ENCODE assay signal across 8 cellular contexts in the genomic region with DNA sequence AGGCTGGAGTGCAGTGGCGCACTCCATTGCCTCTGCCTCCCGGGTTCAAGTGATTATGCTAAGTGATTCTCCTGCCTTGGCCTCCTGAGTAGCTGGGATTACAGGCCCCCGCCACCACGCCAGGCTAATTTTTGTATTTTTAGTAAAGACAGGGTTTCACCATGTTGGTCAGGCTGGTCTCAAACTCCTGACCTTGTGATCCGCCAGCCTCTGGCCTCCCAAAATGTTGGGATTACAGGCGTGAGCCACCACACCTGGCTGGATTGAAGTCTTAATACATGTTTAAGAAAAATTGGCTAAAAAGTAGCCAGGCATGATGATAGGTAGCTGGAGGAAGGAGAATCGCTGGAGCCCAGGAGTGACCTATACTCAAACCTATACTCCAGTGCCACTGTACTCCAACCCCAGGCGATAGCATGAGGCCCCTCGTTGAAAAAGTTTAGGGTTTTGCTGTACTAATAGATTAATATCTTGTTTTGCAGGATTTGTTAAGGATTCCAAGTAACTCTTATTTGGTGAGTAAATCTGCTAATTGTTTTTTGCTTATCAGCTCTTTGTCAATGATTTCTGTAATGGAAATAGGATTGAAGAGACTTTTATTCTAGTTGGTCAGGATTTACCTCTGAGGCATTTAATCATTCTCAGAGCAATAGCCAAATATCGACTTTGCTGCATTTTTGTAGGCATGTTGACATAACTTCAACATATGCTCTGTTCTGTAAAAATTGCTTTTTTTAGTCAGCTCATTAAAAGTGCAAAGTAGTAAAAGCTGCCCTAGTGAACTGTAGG. TPM values are rescaled to one million over a fixed set of nuclear protein-coding genes. Genes with fewer than 3 reads are reported as not detected.
DNase-seq lines count a peak whose midpoint lies in the region; ATAC-seq and TF ChIP-seq lines count a peak whose summit lies in the region.

No MANE protein-coding gene starts in this region.

- peaks cover 33% of the 10 kb centered on the region for H3K4me1 ChIP-seq in mucosa of stomach (ENCODE audit: control insufficient read depth, insufficient read depth, low read length)

- peaks cover 15% of the 10 kb centered on the region for H3K36me3 Mint-ChIP-seq in IgD-negative memory B cell

- no peaks in the 10 kb centered on the region for H3K9me3 ChIP-seq in mucosa of stomach (ENCODE audit: control insufficient read depth, low read length)

- DNase-seq in AG09309 (ENCODE audit: low read depth) = no peak
- DNase-seq in astrocyte of the cerebellum (ENCODE audit: low read depth) = no peak
- DNase-seq in NCI-H524 (lab: John Stamatoyannopoulos, UW) = no peak
- DNase-seq in cortex of kidney (lab: John Stamatoyannopoulos, UW) = no peak
- no peak for DNase-seq in NCI-H146 treated with DMSO at 0.1 percent for 48 hours (lab: John Stamatoyannopoulos, UW; ENCODE audit: unreplicated experiment)

- peak overlapping the region; percentile 62 to 94 (median 91) for H3K27ac Mint-ChIP-seq in IgD-negative memory B cell

- peak overlapping the region; percentile 81 for H3K4me3 ChIP-seq in AG09309 (ENCODE audit: control insufficient read depth, low read depth, low read length)
- peak overlapping the region; percentile 84 for H3K4me3 ChIP-seq in astrocyte of the cerebellum (ENCODE audit: low read depth, low read length)
- H3K4me3 ChIP-seq in mucosa of stomach (ENCODE audit: low read length) = peak overlapping the region; percentile 32

- in situ Hi-C loops in astrocyte of the cerebellum (cut with HindIII; ENCODE audit: low sequenced_read_pairs) = no loop called here

- peak overlapping the region; percentile 93 to 100 (median 96) for H3K4me3 Mint-ChIP-seq in IgD-negative memory B cell

- no peaks in the 10 kb centered on the region for H3K27me3 ChIP-seq in mucosa of stomach (ENCODE audit: control insufficient read depth, insufficient read depth, low read length)

- no peaks in the 10 kb centered on the region for H3K27me3 Mint-ChIP-seq in IgD-negative memory B cell

- TF ChIP-seq CTCF in AG09309 (IDR thresholded peaks at IDR 0.05; ENCODE audit: control insufficient read depth, insufficient read depth, low read depth, low read length, missing control alignments) (no peak), astrocyte of the cerebellum (IDR thresholded peaks at IDR 0.05; ENCODE audit: low read depth, low read length, missing control alignments) (no peak)

- peak overlapping the region; percentile 67 for H3K9ac ChIP-seq in mucosa of stomach (ENCODE audit: low read length)

- peaks cover 32% of the 10 kb centered on the region for H3K36me3 ChIP-seq in mucosa of stomach (ENCODE audit: control insufficient read depth, insufficient read depth, low read length)

- no peak for ATAC-seq in HG02973 (IDR thresholded peaks at IDR 0.05; ENCODE audit: unreplicated experiment)

- peaks cover 43 to 51% (median 49%) of the 10 kb centered on the region in 3 donors for H3K4me1 Mint-ChIP-seq in IgD-negative memory B cell

- peaks cover 0 to 3% (median 0%) of the 10 kb centered on the region in 3 donors for H3K9me3 Mint-ChIP-seq in IgD-negative memory B cell

RNA-seq across cellular contexts. Expression of a gene that starts 2.0 kb away (rescaled TPM):
- polyA plus RNA-seq in IgD-negative memory B cell = 13.3 TPM

RNA-seq across cellular contexts. Expression of a gene that starts 45.0 kb away (rescaled TPM):
- polyA plus RNA-seq in IgD-negative memory B cell = 29.2 TPM

Comparison
In these comparisons a context has a peak if more than half of its experiments do, and no peak if none do; other contexts are left out.
1. H3K4me3 ChIP-seq: peak in every context shown above with its lines; median percentile 84 in astrocyte of the cerebellum; 81 in AG09309; 32 in mucosa of stomach.